In genomic region chr1:210360852-210361477, GRCh38 we compare ENCODE assay signal across 8 cellular contexts. TPM values are rescaled to one million over a fixed set of nuclear protein-coding genes. Genes with fewer than 3 reads are reported as not detected.
DNase-seq lines count a peak whose midpoint lies in the region; ATAC-seq and TF ChIP-seq lines count a peak whose summit lies in the region.

No MANE protein-coding gene starts in this region.

- no peaks in the 10 kb centered on the region for H4K20me1 ChIP-seq in osteoblast (ENCODE audit: insufficient read depth, low read length)

- H3K79me2 ChIP-seq in osteoblast (ENCODE audit: insufficient read depth, low read length): no peaks in the 10 kb centered on the region

- H3K4me2 ChIP-seq in osteoblast (ENCODE audit: insufficient read depth, low read length): peak overlapping the region; percentile 34

- H3K36me3 ChIP-seq in Peyer's patch: no peaks in the 10 kb centered on the region
- no peaks in the 10 kb centered on the region for H3K36me3 ChIP-seq in esophagus muscularis mucosa
- H3K36me3 ChIP-seq in osteoblast (ENCODE audit: insufficient read depth, low read length): no peaks in the 10 kb centered on the region

- H3K4me3 ChIP-seq in Peyer's patch (no peak overlapping the region), esophagus muscularis mucosa (no peak overlapping the region), osteoblast (ENCODE audit: insufficient read depth, low read length) (no peak overlapping the region)

- H3K27me3 ChIP-seq in Peyer's patch (no peaks in the 10 kb centered on the region), esophagus muscularis mucosa (no peaks in the 10 kb centered on the region), osteoblast (ENCODE audit: insufficient read depth, low read length) (no peaks in the 10 kb centered on the region)

- no peak overlapping the region for H2AFZ ChIP-seq in osteoblast (ENCODE audit: low read length)

- WGBS in esophagus muscularis mucosa: 48% methylated on average over 9 of the region's 10 CpGs

- H3K9me3 ChIP-seq in Peyer's patch (no peaks in the 10 kb centered on the region), esophagus muscularis mucosa (no peaks in the 10 kb centered on the region), osteoblast (ENCODE audit: low read depth, low read length) (no peaks in the 10 kb centered on the region)

- no peak for TF ChIP-seq EP300 in esophagus muscularis mucosa (IDR thresholded peaks at IDR 0.05)

- H3K27ac ChIP-seq in Peyer's patch (no peak overlapping the region), esophagus muscularis mucosa (replicated peaks in 1 of 4) (no peak overlapping the region), osteoblast (ENCODE audit: low read depth, low read length) (no peak overlapping the region)

- ATAC-seq in HG02870 (IDR thresholded peaks at IDR 0.05; ENCODE audit: unreplicated experiment) (peak; percentile 53), GM19035 (IDR thresholded peaks at IDR 0.05; ENCODE audit: unreplicated experiment) (no peak)

- TF ChIP-seq POLR2A in Peyer's patch (IDR thresholded peaks at IDR 0.05) (no peak), esophagus muscularis mucosa (IDR thresholded peaks at IDR 0.05; ENCODE audit: low read depth) (no peak)

- TF ChIP-seq CTCF in Peyer's patch (IDR thresholded peaks at IDR 0.05): peak in 5 of 6 experiments; percentile 49 to 53 (median 51)
- TF ChIP-seq CTCF in esophagus muscularis mucosa (IDR thresholded peaks at IDR 0.05): peak; percentile 36 to 73 (median 61)
- TF ChIP-seq CTCF in osteoblast (IDR thresholded peaks at IDR 0.05; ENCODE audit: extremely low read depth, low read depth, low read length): peak; percentile 83

- intact Hi-C loops in esophagus muscularis mucosa (cut with DNase I): no loop called here

- DNase-seq in NOMO-1 treated with DMSO at 0.1 percent for 48 hours (lab: John Stamatoyannopoulos, UW; ENCODE audit: unreplicated experiment) (peak; percentile 37), NOMO-1 treated with dmso at 0.1 percent for 144 hours (lab: John Stamatoyannopoulos, UW; ENCODE audit: unreplicated experiment) (no peak), Peyer's patch (no peak), esophagus muscularis mucosa (ENCODE audit: extremely low spot score) (no peak), osteoblast (ENCODE audit: insufficient read length, low spot score, missing footprints) (peak; percentile 81)
- no peak for DNase-seq in activated effector memory CD4-positive, alpha-beta T cell treated with anti-CD3 and anti-CD28 coated beads, Interleukin-2, amount 50 U/mL, for 16 hours

- H3K4me1 ChIP-seq in Peyer's patch (peaks cover 0 to 6% (median 0%) of the 10 kb centered on the region in 4 donors), esophagus muscularis mucosa (peaks cover 16 to 26% (median 24%) of the 10 kb centered on the region in 4 donors), osteoblast (ENCODE audit: insufficient read depth, low read length) (peaks cover 19% of the 10 kb centered on the region)

RNA-seq across cellular contexts. Expression of gene HHAT, which starts 32.3 kb away (rescaled TPM):
- total RNA-seq in Peyer's patch: 10 to 100 TPM in 1 of 4 donors, 1 to 10 TPM in 3; 2.3 to 16.9 (median 7.3) TPM
- total RNA-seq in esophagus muscularis mucosa: 1 to 10 TPM in 2 of 4 donors, under 1 TPM in 2; 0.83 to 1.6 (median 1.2) TPM
- 5.1 and 7.4 TPM in 2 replicates for total RNA-seq in osteoblast

Comparison
In these comparisons a context has a peak if more than half of its experiments do, and no peak if none do; other contexts are left out.
1. DNase-seq: peak in NOMO-1 treated with DMSO at 0.1 percent for 48 hours (single experiment) and osteoblast (single experiment); none in NOMO-1 treated with dmso at 0.1 percent for 144 hours (single experiment), Peyer's patch (0 of 3), esophagus muscularis mucosa (single experiment) and activated effector memory CD4-positive, alpha-beta T cell treated with anti-CD3 and anti-CD28 coated beads, Interleukin-2, amount 50 U/mL, for 16 hours (single experiment).
2. Peak in every context shown above with its lines, with median percentiles within 50 percentile points of each other: CTCF ChIP-seq.